ENCODE assay signal across 1 cellular context in genomic region chr9:72997387-72997995, GRCh38.
TF ChIP-seq lines count a peak whose summit lies in the region.

No MANE protein-coding gene starts in this region.

TF ChIP-seq in K562, 482 proteins besides CTCF, POLR2A, EP300 and RAD21:
- no peak for TF ChIP-seq MXI1 (IDR thresholded peaks at IDR 0.05; ENCODE audit: low read depth, low read length)
- TF ChIP-seq RBM15 (IDR thresholded peaks at IDR 0.05; ENCODE audit: insufficient read depth, low read length), result no peak
- no peak for TF ChIP-seq CHAMP1 (IDR thresholded peaks at IDR 0.05)
- TF ChIP-seq MAFK (IDR thresholded peaks at IDR 0.05; ENCODE audit: low read length), result no peak
- TF ChIP-seq, protein P1, sequence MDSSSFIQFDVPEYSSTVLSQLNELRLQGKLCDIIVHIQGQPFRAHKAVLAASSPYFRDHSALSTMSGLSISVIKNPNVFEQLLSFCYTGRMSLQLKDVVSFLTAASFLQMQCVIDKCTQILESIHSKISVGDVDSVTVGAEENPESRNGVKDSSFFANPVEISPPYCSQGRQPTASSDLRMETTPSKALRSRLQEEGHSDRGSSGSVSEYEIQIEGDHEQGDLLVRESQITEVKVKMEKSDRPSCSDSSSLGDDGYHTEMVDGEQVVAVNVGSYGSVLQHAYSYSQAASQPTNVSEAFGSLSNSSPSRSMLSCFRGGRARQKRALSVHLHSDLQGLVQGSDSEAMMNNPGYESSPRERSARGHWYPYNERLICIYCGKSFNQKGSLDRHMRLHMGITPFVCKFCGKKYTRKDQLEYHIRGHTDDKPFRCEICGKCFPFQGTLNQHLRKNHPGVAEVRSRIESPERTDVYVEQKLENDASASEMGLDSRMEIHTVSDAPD (CRISPR knock-in tag; IDR thresholded peaks at IDR 0.05), result no peak
- no peak for TF ChIP-seq SRSF7 (optimal IDR thresholded peaks at IDR 0.05; ENCODE audit: low read depth, low read length)
- TF ChIP-seq CBFB (CRISPR knock-in tag; IDR thresholded peaks at IDR 0.05), result no peak
- TF ChIP-seq, protein P2, sequence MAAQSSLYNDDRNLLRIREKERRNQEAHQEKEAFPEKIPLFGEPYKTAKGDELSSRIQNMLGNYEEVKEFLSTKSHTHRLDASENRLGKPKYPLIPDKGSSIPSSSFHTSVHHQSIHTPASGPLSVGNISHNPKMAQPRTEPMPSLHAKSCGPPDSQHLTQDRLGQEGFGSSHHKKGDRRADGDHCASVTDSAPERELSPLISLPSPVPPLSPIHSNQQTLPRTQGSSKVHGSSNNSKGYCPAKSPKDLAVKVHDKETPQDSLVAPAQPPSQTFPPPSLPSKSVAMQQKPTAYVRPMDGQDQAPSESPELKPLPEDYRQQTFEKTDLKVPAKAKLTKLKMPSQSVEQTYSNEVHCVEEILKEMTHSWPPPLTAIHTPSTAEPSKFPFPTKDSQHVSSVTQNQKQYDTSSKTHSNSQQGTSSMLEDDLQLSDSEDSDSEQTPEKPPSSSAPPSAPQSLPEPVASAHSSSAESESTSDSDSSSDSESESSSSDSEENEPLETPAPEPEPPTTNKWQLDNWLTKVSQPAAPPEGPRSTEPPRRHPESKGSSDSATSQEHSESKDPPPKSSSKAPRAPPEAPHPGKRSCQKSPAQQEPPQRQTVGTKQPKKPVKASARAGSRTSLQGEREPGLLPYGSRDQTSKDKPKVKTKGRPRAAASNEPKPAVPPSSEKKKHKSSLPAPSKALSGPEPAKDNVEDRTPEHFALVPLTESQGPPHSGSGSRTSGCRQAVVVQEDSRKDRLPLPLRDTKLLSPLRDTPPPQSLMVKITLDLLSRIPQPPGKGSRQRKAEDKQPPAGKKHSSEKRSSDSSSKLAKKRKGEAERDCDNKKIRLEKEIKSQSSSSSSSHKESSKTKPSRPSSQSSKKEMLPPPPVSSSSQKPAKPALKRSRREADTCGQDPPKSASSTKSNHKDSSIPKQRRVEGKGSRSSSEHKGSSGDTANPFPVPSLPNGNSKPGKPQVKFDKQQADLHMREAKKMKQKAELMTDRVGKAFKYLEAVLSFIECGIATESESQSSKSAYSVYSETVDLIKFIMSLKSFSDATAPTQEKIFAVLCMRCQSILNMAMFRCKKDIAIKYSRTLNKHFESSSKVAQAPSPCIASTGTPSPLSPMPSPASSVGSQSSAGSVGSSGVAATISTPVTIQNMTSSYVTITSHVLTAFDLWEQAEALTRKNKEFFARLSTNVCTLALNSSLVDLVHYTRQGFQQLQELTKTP (IDR thresholded peaks at IDR 0.05; ENCODE audit: low read depth in 1 of 2, partially characterized antibody in 2 of 2), result peak in 1 of 2 experiments; percentile 50
- no peak for TF ChIP-seq REST (CRISPR knock-in tag; IDR thresholded peaks at IDR 0.05; ENCODE audit: low read depth)
- no peak for TF ChIP-seq ATF2 (CRISPR knock-in tag; IDR thresholded peaks at IDR 0.05)
- no peak for TF ChIP-seq RBM22 (IDR thresholded peaks at IDR 0.05; ENCODE audit: low read depth, low read length, poor library complexity, severe bottlenecking)
- no peak for TF ChIP-seq MEF2D (tag; conservative IDR thresholded peaks at IDR 0.05; ENCODE audit: low read depth)
- no peak for TF ChIP-seq NFXL1 (CRISPR knock-in tag; IDR thresholded peaks at IDR 0.05)
- TF ChIP-seq, protein P3, sequence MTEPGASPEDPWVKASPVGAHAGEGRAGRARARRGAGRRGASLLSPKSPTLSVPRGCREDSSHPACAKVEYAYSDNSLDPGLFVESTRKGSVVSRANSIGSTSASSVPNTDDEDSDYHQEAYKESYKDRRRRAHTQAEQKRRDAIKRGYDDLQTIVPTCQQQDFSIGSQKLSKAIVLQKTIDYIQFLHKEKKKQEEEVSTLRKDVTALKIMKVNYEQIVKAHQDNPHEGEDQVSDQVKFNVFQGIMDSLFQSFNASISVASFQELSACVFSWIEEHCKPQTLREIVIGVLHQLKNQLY (CRISPR knock-in tag; conservative IDR thresholded peaks at IDR 0.05), result no peak
- TF ChIP-seq HMBOX1 (IDR thresholded peaks at IDR 0.05), result peak; percentile 55; the same call in 1 of the 2 replicates
- TF ChIP-seq CREB1 (IDR thresholded peaks at IDR 0.05), result no peak
- no peak for TF ChIP-seq CREB1 (CRISPR knock-in tag; IDR thresholded peaks at IDR 0.05)
